In the genomic region with DNA sequence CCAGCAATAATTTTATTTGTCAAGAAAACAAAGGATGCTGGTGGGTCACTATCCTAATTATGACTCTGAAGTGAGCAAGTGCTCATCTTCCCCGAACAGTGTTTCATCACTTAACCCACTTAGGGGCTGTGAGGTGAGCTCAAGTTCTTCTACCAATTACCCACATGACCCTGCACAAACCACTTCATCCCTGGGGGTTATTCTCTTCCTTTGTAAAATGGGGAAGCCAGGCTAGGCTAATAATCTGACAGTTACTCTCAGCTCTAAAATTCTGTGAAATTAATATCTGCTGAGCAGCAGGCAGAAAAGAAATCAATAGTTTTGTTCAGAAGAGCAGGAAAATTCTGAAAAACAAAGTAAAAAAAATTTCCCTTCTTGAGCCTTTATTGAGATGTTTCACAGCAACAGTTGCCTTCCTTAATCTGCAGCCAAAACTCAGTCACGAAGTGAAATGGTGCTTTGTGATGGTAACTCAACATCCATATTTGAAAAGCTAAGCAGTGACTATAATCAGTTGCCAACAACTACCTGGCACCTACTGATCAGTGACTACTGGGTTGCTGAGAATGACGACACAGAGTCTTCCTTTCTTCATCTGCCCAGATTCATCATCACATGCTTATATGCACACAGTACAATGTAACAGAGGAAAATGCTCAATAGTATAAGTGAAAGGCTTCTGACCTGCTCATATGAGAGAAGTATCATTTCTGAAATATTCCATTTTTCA, we compare ENCODE assay signal across 1 cellular context.
TF ChIP-seq lines count a peak whose summit lies in the region.

No MANE protein-coding gene starts in this region.

TF ChIP-seq in GM12878, 131 proteins besides CTCF, POLR2A, EP300 and RAD21:
- peak; percentile 39 to 43; a peak in 1 of 4 replicates for TF ChIP-seq IKZF2 (IDR thresholded peaks at IDR 0.05)
- TF ChIP-seq BMI1 (IDR thresholded peaks at IDR 0.05; ENCODE audit: borderline replicate concordance): no peak
- TF ChIP-seq ELK1 (IDR thresholded peaks at IDR 0.05; ENCODE audit: low read depth, low read length): no peak
- no peak for TF ChIP-seq POLR2AphosphoS5 (IDR thresholded peaks at IDR 0.05; ENCODE audit: low read length)
- peak; percentile 35; the same call in 1 of the 2 replicates for TF ChIP-seq RAD51 (IDR thresholded peaks at IDR 0.05)
- 0 out of 2 replicates have a peak, but pooled peaks have one; percentile 13 for TF ChIP-seq CREB1 (IDR thresholded peaks at IDR 0.05; ENCODE audit: low read depth)
- TF ChIP-seq, protein P1, sequence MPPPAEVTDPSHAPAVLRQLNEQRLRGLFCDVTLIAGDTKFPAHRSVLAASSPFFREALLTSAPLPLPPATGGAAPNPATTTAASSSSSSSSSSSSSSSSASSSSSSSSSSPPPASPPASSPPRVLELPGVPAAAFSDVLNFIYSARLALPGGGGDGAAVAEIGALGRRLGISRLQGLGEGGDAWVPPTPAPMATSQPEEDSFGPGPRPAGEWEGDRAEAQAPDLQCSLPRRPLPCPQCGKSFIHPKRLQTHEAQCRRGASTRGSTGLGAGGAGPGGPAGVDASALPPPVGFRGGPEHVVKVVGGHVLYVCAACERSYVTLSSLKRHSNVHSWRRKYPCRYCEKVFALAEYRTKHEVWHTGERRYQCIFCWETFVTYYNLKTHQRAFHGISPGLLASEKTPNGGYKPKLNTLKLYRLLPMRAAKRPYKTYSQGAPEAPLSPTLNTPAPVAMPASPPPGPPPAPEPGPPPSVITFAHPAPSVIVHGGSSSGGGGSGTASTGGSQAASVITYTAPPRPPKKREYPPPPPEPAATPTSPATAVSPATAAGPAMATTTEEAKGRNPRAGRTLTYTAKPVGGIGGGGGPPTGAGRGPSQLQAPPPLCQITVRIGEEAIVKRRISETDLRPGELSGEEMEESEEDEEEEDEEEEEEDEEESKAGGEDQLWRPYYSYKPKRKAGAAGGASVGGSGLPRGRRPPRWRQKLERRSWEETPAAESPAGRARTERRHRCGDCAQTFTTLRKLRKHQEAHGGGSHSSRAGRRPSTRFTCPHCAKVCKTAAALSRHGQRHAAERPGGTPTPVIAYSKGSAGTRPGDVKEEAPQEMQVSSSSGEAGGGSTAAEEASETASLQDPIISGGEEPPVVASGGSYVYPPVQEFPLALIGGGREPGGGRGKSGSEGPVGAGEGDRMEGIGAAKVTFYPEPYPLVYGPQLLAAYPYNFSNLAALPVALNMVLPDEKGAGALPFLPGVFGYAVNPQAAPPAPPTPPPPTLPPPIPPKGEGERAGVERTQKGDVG (CRISPR knock-in tag; IDR thresholded peaks at IDR 0.05): no peak
- no peak for TF ChIP-seq SMAD1 (IDR thresholded peaks at IDR 0.05; ENCODE audit: low read depth, partially characterized antibody)
- peak; percentile 67 for TF ChIP-seq MEF2B (IDR thresholded peaks at IDR 0.05; ENCODE audit: partially characterized antibody, poor library complexity, severe bottlenecking)
- TF ChIP-seq SUZ12 (IDR thresholded peaks at IDR 0.05; ENCODE audit: unreplicated experiment): no peak
- TF ChIP-seq NR2F1 (conservative IDR thresholded peaks at IDR 0.05): peak; percentile 77
- no peak for TF ChIP-seq ASH2L (IDR thresholded peaks at IDR 0.05; ENCODE audit: borderline replicate concordance, low read depth)
- TF ChIP-seq, protein P2, sequence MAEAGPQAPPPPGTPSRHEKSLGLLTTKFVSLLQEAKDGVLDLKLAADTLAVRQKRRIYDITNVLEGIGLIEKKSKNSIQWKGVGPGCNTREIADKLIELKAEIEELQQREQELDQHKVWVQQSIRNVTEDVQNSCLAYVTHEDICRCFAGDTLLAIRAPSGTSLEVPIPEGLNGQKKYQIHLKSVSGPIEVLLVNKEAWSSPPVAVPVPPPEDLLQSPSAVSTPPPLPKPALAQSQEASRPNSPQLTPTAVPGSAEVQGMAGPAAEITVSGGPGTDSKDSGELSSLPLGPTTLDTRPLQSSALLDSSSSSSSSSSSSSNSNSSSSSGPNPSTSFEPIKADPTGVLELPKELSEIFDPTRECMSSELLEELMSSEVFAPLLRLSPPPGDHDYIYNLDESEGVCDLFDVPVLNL (IDR thresholded peaks at IDR 0.05; ENCODE audit: low read depth, low read length): no peak
- TF ChIP-seq MTA2 (IDR thresholded peaks at IDR 0.05; ENCODE audit: low read depth): 0 out of 2 replicates have a peak, but pooled peaks have one; percentile 54
- 0 out of 2 replicates have a peak, but pooled peaks have one; percentile 65 for TF ChIP-seq CHD1 (IDR thresholded peaks at IDR 0.05; ENCODE audit: low read depth, low read length)
- TF ChIP-seq WRNIP1 (IDR thresholded peaks at IDR 0.05; ENCODE audit: borderline replicate concordance, low read depth, low read length): no peak
- TF ChIP-seq RELB (IDR thresholded peaks at IDR 0.05; ENCODE audit: low read depth): 0 out of 2 replicates have a peak, but pooled peaks have one; percentile 24
- no peak for TF ChIP-seq DPF2 (IDR thresholded peaks at IDR 0.05)
- no peak for TF ChIP-seq NBN (IDR thresholded peaks at IDR 0.05)
- 0 out of 2 replicates have a peak, but pooled peaks have one; percentile 4 for TF ChIP-seq NFIC (IDR thresholded peaks at IDR 0.05; ENCODE audit: low read depth, low read length)
- no peak for TF ChIP-seq FOXM1 (IDR thresholded peaks at IDR 0.05; ENCODE audit: low read depth, low read length)
- TF ChIP-seq ZBTB11 (CRISPR knock-in tag; IDR thresholded peaks at IDR 0.05): no peak
- TF ChIP-seq SPI1 (IDR thresholded peaks at IDR 0.05; ENCODE audit: borderline replicate concordance, insufficient read depth, low read depth, low read length): peak; percentile 57; the same call in 1 of the 2 replicates
- no peak for TF ChIP-seq ZNF274 (IDR thresholded peaks at IDR 0.05; ENCODE audit: insufficient read depth, insufficient read length)
- TF ChIP-seq, protein P3, sequence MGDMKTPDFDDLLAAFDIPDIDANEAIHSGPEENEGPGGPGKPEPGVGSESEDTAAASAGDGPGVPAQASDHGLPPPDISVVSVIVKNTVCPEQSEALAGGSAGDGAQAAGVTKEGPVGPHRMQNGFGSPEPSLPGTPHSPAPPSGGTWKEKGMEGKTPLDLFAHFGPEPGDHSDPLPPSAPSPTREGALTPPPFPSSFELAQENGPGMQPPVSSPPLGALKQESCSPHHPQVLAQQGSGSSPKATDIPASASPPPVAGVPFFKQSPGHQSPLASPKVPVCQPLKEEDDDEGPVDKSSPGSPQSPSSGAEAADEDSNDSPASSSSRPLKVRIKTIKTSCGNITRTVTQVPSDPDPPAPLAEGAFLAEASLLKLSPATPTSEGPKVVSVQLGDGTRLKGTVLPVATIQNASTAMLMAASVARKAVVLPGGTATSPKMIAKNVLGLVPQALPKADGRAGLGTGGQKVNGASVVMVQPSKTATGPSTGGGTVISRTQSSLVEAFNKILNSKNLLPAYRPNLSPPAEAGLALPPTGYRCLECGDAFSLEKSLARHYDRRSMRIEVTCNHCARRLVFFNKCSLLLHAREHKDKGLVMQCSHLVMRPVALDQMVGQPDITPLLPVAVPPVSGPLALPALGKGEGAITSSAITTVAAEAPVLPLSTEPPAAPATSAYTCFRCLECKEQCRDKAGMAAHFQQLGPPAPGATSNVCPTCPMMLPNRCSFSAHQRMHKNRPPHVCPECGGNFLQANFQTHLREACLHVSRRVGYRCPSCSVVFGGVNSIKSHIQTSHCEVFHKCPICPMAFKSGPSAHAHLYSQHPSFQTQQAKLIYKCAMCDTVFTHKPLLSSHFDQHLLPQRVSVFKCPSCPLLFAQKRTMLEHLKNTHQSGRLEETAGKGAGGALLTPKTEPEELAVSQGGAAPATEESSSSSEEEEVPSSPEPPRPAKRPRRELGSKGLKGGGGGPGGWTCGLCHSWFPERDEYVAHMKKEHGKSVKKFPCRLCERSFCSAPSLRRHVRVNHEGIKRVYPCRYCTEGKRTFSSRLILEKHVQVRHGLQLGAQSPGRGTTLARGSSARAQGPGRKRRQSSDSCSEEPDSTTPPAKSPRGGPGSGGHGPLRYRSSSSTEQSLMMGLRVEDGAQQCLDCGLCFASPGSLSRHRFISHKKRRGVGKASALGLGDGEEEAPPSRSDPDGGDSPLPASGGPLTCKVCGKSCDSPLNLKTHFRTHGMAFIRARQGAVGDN (IDR thresholded peaks at IDR 0.05): peak; percentile 21; the same call in 1 of the 2 replicates
- no peak for TF ChIP-seq ZNF217 (IDR thresholded peaks at IDR 0.05)
